Comparison of ENCODE assay signal across 2 cellular contexts in genomic region chr2:23422089-23423061, GRCh38.
A peak's percentile ranks its signal among the peaks of the same experiment; 100 is the strongest.
TF ChIP-seq lines count a peak whose summit lies in the region.

No MANE protein-coding gene starts in this region.

TF ChIP-seq in HEK293T, 16 proteins besides CTCF, POLR2A, EP300 and RAD21 (continued from another document):
- TF ChIP-seq PKNOX1 (IDR thresholded peaks at IDR 0.05) (no peak), HDGF (IDR thresholded peaks at IDR 0.05; ENCODE audit: borderline replicate concordance) (no peak), FOXA1 (IDR thresholded peaks at IDR 0.05) (no peak), ZNF384 (IDR thresholded peaks at IDR 0.05) (no peak), CTBP1 (IDR thresholded peaks at IDR 0.05; ENCODE audit: borderline replicate concordance) (peak; percentile 25; the same call in 1 of the 2 replicates), FOXK2 (IDR thresholded peaks at IDR 0.05) (no peak), BHLHE40 (IDR thresholded peaks at IDR 0.05; ENCODE audit: borderline replicate concordance) (no peak), LEF1 (IDR thresholded peaks at IDR 0.05; ENCODE audit: borderline replicate concordance) (no peak)
TF ChIP-seq in HEK293T: peak in this region for 2.

TF ChIP-seq in K562, 482 proteins besides CTCF, POLR2A, EP300 and RAD21 (continued from another document):
- TF ChIP-seq ZNF740 (CRISPR knock-in tag; IDR thresholded peaks at IDR 0.05) = no peak
- no peak for TF ChIP-seq ZNF740 (tag; IDR thresholded peaks at IDR 0.05)
- no peak for TF ChIP-seq RFX5 (IDR thresholded peaks at IDR 0.05; ENCODE audit: low read depth, low read length)
- TF ChIP-seq GABPB2 (CRISPR knock-in tag; conservative IDR thresholded peaks at IDR 0.05) = no peak
- TF ChIP-seq BCLAF1 (IDR thresholded peaks at IDR 0.05; ENCODE audit: borderline replicate concordance in 1 of 2, control insufficient read depth in 1 of 2, low read depth in 2 of 2, low read length in 1 of 2) = no peak
- TF ChIP-seq ZNF354B (CRISPR knock-in tag; IDR thresholded peaks at IDR 0.05) = no peak
- TF ChIP-seq ZNF253 (CRISPR knock-in tag; conservative IDR thresholded peaks at IDR 0.05) = no peak
